Comparison of ENCODE assay signal across 1 cellular context in genomic region chr20:63453029-63453523, GRCh38.
TF ChIP-seq lines count a peak whose summit lies in the region.

No MANE protein-coding gene starts in this region.

TF ChIP-seq in GM23338, 12 proteins besides CTCF, POLR2A, EP300 and RAD21:
- TF ChIP-seq, protein P1, sequence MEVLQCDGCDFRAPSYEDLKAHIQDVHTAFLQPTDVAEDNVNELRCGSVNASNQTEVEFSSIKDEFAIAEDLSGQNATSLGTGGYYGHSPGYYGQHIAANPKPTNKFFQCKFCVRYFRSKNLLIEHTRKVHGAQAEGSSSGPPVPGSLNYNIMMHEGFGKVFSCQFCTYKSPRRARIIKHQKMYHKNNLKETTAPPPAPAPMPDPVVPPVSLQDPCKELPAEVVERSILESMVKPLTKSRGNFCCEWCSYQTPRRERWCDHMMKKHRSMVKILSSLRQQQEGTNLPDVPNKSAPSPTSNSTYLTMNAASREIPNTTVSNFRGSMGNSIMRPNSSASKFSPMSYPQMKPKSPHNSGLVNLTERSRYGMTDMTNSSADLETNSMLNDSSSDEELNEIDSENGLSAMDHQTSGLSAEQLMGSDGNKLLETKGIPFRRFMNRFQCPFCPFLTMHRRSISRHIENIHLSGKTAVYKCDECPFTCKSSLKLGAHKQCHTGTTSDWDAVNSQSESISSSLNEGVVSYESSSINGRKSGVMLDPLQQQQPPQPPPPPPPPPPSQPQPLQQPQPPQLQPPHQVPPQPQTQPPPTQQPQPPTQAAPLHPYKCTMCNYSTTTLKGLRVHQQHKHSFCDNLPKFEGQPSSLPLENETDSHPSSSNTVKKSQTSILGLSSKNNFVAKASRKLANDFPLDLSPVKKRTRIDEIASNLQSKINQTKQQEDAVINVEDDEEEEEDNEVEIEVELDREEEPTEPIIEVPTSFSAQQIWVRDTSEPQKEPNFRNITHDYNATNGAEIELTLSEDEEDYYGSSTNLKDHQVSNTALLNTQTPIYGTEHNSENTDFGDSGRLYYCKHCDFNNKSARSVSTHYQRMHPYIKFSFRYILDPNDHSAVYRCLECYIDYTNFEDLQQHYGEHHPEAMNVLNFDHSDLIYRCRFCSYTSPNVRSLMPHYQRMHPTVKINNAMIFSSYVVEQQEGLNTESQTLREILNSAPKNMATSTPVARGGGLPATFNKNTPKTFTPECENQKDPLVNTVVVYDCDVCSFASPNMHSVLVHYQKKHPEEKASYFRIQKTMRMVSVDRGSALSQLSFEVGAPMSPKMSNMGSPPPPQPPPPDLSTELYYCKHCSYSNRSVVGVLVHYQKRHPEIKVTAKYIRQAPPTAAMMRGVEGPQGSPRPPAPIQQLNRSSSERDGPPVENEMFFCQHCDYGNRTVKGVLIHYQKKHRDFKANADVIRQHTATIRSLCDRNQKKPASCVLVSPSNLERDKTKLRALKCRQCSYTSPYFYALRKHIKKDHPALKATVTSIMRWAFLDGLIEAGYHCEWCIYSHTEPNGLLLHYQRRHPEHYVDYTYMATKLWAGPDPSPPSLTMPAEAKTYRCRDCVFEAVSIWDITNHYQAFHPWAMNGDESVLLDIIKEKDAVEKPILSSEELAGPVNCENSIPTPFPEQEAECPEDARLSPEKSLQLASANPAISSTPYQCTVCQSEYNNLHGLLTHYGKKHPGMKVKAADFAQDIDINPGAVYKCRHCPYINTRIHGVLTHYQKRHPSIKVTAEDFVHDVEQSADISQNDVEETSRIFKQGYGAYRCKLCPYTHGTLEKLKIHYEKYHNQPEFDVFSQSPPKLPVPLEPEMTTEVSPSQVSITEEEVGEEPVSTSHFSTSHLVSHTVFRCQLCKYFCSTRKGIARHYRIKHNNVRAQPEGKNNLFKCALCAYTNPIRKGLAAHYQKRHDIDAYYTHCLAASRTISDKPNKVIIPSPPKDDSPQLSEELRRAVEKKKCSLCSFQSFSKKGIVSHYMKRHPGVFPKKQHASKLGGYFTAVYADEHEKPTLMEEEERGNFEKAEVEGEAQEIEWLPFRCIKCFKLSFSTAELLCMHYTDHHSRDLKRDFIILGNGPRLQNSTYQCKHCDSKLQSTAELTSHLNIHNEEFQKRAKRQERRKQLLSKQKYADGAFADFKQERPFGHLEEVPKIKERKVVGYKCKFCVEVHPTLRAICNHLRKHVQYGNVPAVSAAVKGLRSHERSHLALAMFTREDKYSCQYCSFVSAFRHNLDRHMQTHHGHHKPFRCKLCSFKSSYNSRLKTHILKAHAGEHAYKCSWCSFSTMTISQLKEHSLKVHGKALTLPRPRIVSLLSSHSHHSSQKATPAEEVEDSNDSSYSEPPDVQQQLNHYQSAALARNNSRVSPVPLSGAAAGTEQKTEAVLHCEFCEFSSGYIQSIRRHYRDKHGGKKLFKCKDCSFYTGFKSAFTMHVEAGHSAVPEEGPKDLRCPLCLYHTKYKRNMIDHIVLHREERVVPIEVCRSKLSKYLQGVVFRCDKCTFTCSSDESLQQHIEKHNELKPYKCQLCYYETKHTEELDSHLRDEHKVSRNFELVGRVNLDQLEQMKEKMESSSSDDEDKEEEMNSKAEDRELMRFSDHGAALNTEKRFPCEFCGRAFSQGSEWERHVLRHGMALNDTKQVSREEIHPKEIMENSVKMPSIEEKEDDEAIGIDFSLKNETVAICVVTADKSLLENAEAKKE (CRISPR knock-in tag; IDR thresholded peaks at IDR 0.05), result no peak
- TF ChIP-seq ZNF114 (CRISPR knock-in tag; IDR thresholded peaks at IDR 0.05), result no peak
- TF ChIP-seq, protein P2, sequence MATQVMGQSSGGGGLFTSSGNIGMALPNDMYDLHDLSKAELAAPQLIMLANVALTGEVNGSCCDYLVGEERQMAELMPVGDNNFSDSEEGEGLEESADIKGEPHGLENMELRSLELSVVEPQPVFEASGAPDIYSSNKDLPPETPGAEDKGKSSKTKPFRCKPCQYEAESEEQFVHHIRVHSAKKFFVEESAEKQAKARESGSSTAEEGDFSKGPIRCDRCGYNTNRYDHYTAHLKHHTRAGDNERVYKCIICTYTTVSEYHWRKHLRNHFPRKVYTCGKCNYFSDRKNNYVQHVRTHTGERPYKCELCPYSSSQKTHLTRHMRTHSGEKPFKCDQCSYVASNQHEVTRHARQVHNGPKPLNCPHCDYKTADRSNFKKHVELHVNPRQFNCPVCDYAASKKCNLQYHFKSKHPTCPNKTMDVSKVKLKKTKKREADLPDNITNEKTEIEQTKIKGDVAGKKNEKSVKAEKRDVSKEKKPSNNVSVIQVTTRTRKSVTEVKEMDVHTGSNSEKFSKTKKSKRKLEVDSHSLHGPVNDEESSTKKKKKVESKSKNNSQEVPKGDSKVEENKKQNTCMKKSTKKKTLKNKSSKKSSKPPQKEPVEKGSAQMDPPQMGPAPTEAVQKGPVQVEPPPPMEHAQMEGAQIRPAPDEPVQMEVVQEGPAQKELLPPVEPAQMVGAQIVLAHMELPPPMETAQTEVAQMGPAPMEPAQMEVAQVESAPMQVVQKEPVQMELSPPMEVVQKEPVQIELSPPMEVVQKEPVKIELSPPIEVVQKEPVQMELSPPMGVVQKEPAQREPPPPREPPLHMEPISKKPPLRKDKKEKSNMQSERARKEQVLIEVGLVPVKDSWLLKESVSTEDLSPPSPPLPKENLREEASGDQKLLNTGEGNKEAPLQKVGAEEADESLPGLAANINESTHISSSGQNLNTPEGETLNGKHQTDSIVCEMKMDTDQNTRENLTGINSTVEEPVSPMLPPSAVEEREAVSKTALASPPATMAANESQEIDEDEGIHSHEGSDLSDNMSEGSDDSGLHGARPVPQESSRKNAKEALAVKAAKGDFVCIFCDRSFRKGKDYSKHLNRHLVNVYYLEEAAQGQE (IDR thresholded peaks at IDR 0.05; ENCODE audit: unreplicated experiment), result no peak
- no peak for TF ChIP-seq ETS1 (IDR thresholded peaks at IDR 0.05)
- TF ChIP-seq JUNB (IDR thresholded peaks at IDR 0.05; ENCODE audit: unreplicated experiment), result no peak
- no peak for TF ChIP-seq EZH2phosphoT487 (IDR thresholded peaks at IDR 0.05; ENCODE audit: unreplicated experiment)
- no peak for TF ChIP-seq NANOG (IDR thresholded peaks at IDR 0.05; ENCODE audit: borderline replicate concordance)
- no peak for TF ChIP-seq ZNF331 (CRISPR knock-in tag; IDR thresholded peaks at IDR 0.05; ENCODE audit: low read depth)
- no peak for TF ChIP-seq CREB1 (CRISPR knock-in tag; IDR thresholded peaks at IDR 0.05; ENCODE audit: low read depth)
- no peak for TF ChIP-seq EZH2 (IDR thresholded peaks at IDR 0.05; ENCODE audit: low read depth, unreplicated experiment)
- no peak for TF ChIP-seq POLR2AphosphoS5 (IDR thresholded peaks at IDR 0.05; ENCODE audit: low read depth)
- TF ChIP-seq STAT1 (IDR thresholded peaks at IDR 0.05; ENCODE audit: unreplicated experiment), result no peak
TF ChIP-seq in GM23338: peak in this region for 0.
